In genomic region chr1:162235261-162235780, GRCh38 we compare ENCODE assay signal across 1 cellular context.
TF ChIP-seq lines count a peak whose summit lies in the region.

No MANE protein-coding gene starts in this region.

TF ChIP-seq in HepG2, 621 proteins besides CTCF, POLR2A, EP300 and RAD21 (continued from another document and continues in another):
- TF ChIP-seq SKIL (CRISPR knock-in tag; IDR thresholded peaks at IDR 0.05; ENCODE audit: borderline replicate concordance) (0 out of 2 replicates have a peak, but pooled peaks have one; percentile 30), ZNF143 (CRISPR knock-in tag; IDR thresholded peaks at IDR 0.05) (no peak; the same call in 1 of the 2 replicates), GLI4 (CRISPR knock-in tag; IDR thresholded peaks at IDR 0.05; ENCODE audit: borderline replicate concordance) (no peak), RAD51 (IDR thresholded peaks at IDR 0.05; ENCODE audit: borderline replicate concordance) (no peak), ATRX (CRISPR knock-in tag; IDR thresholded peaks at IDR 0.05; ENCODE audit: borderline replicate concordance) (no peak), CHCHD3 (CRISPR knock-in tag; IDR thresholded peaks at IDR 0.05) (no peak), TP53 (CRISPR knock-in tag; conservative IDR thresholded peaks at IDR 0.05) (0 out of 2 replicates have a peak, but pooled peaks have one; percentile 72), HOXD1 (CRISPR knock-in tag; IDR thresholded peaks at IDR 0.05) (no peak; the same call in 1 of the 2 replicates), ATF3 (CRISPR knock-in tag; IDR thresholded peaks at IDR 0.05) (no peak), ISX (CRISPR knock-in tag; conservative IDR thresholded peaks at IDR 0.05) (no peak), PHF21A (CRISPR knock-in tag; IDR thresholded peaks at IDR 0.05) (no peak), BRCA1 (CRISPR knock-in tag; IDR thresholded peaks at IDR 0.05) (0 out of 2 replicates have a peak, but pooled peaks have one; percentile 72), BORCS8-MEF2B (CRISPR knock-in tag; IDR thresholded peaks at IDR 0.05) (no peak), TEAD2 (CRISPR knock-in tag; IDR thresholded peaks at IDR 0.05) (no peak), SP5 (CRISPR knock-in tag; IDR thresholded peaks at IDR 0.05; ENCODE audit: borderline replicate concordance, low read depth) (0 out of 2 replicates have a peak, but pooled peaks have one; percentile 14), MIER3 (CRISPR knock-in tag; IDR thresholded peaks at IDR 0.05; ENCODE audit: borderline replicate concordance) (peak; percentile 82; the same call in 1 of the 2 replicates), ZNF24 (IDR thresholded peaks at IDR 0.05) (no peak), MAFF (IDR thresholded peaks at IDR 0.05; ENCODE audit: low read depth, low read length) (no peak), AGO1 (IDR thresholded peaks at IDR 0.05; ENCODE audit: low read depth, low read length, poor library complexity, severe bottlenecking) (no peak), TCF7 (IDR thresholded peaks at IDR 0.05; ENCODE audit: low read depth) (no peak; the same call in 1 of the 2 replicates), NR1H2 (CRISPR knock-in tag; IDR thresholded peaks at IDR 0.05; ENCODE audit: borderline replicate concordance, low read depth) (no peak), ZFP91 (CRISPR knock-in tag; IDR thresholded peaks at IDR 0.05; ENCODE audit: borderline replicate concordance) (no peak), LCORL (IDR thresholded peaks at IDR 0.05) (no peak), LCORL (CRISPR knock-in tag; IDR thresholded peaks at IDR 0.05) (peak; percentile 44; the same call in 1 of the 2 replicates), PCBP1 (IDR thresholded peaks at IDR 0.05; ENCODE audit: borderline replicate concordance, low read depth, low read length) (no peak), ZNF263 (CRISPR knock-in tag; IDR thresholded peaks at IDR 0.05) (peak; percentile 56; the same call in 1 of the 2 replicates), ZNF841 (CRISPR knock-in tag; IDR thresholded peaks at IDR 0.05; ENCODE audit: borderline replicate concordance) (no peak), HINFP (CRISPR knock-in tag; IDR thresholded peaks at IDR 0.05; ENCODE audit: low read depth) (no peak), ZBTB42 (CRISPR knock-in tag; IDR thresholded peaks at IDR 0.05) (no peak), TGIF2 (CRISPR knock-in tag; IDR thresholded peaks at IDR 0.05) (peak; percentile 90; the same call in 1 of the 2 replicates), KLF9 (CRISPR knock-in tag; IDR thresholded peaks at IDR 0.05; ENCODE audit: low read depth) (no peak), ZNF616 (CRISPR knock-in tag; IDR thresholded peaks at IDR 0.05; ENCODE audit: low read depth) (no peak), ZBTB33 (CRISPR knock-in tag; IDR thresholded peaks at IDR 0.05) (peak; percentile 88), PHF5A (CRISPR knock-in tag; IDR thresholded peaks at IDR 0.05; ENCODE audit: low read depth, unreplicated experiment) (no peak), CC2D1A (CRISPR knock-in tag; IDR thresholded peaks at IDR 0.05) (no peak), MEF2D (CRISPR knock-in tag; IDR thresholded peaks at IDR 0.05) (0 out of 2 replicates have a peak, but pooled peaks have one; percentile 25), BCL6 (CRISPR knock-in tag; IDR thresholded peaks at IDR 0.05) (peak; percentile 91), SATB2 (CRISPR knock-in tag; IDR thresholded peaks at IDR 0.05) (no peak), ZNF484 (CRISPR knock-in tag; IDR thresholded peaks at IDR 0.05; ENCODE audit: borderline replicate concordance, low read depth) (no peak), ELF4 (CRISPR knock-in tag; IDR thresholded peaks at IDR 0.05; ENCODE audit: borderline replicate concordance) (no peak)
- TF ChIP-seq, protein P1, sequence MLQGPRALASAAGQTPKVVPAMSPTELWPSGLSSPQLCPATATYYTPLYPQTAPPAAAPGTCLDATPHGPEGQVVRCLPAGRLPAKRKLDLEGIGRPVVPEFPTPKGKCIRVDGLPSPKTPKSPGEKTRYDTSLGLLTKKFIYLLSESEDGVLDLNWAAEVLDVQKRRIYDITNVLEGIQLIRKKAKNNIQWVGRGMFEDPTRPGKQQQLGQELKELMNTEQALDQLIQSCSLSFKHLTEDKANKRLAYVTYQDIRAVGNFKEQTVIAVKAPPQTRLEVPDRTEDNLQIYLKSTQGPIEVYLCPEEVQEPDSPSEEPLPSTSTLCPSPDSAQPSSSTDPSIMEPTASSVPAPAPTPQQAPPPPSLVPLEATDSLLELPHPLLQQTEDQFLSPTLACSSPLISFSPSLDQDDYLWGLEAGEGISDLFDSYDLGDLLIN (CRISPR knock-in tag; IDR thresholded peaks at IDR 0.05; ENCODE audit: borderline replicate concordance), result no peak
- TF ChIP-seq, protein P2, sequence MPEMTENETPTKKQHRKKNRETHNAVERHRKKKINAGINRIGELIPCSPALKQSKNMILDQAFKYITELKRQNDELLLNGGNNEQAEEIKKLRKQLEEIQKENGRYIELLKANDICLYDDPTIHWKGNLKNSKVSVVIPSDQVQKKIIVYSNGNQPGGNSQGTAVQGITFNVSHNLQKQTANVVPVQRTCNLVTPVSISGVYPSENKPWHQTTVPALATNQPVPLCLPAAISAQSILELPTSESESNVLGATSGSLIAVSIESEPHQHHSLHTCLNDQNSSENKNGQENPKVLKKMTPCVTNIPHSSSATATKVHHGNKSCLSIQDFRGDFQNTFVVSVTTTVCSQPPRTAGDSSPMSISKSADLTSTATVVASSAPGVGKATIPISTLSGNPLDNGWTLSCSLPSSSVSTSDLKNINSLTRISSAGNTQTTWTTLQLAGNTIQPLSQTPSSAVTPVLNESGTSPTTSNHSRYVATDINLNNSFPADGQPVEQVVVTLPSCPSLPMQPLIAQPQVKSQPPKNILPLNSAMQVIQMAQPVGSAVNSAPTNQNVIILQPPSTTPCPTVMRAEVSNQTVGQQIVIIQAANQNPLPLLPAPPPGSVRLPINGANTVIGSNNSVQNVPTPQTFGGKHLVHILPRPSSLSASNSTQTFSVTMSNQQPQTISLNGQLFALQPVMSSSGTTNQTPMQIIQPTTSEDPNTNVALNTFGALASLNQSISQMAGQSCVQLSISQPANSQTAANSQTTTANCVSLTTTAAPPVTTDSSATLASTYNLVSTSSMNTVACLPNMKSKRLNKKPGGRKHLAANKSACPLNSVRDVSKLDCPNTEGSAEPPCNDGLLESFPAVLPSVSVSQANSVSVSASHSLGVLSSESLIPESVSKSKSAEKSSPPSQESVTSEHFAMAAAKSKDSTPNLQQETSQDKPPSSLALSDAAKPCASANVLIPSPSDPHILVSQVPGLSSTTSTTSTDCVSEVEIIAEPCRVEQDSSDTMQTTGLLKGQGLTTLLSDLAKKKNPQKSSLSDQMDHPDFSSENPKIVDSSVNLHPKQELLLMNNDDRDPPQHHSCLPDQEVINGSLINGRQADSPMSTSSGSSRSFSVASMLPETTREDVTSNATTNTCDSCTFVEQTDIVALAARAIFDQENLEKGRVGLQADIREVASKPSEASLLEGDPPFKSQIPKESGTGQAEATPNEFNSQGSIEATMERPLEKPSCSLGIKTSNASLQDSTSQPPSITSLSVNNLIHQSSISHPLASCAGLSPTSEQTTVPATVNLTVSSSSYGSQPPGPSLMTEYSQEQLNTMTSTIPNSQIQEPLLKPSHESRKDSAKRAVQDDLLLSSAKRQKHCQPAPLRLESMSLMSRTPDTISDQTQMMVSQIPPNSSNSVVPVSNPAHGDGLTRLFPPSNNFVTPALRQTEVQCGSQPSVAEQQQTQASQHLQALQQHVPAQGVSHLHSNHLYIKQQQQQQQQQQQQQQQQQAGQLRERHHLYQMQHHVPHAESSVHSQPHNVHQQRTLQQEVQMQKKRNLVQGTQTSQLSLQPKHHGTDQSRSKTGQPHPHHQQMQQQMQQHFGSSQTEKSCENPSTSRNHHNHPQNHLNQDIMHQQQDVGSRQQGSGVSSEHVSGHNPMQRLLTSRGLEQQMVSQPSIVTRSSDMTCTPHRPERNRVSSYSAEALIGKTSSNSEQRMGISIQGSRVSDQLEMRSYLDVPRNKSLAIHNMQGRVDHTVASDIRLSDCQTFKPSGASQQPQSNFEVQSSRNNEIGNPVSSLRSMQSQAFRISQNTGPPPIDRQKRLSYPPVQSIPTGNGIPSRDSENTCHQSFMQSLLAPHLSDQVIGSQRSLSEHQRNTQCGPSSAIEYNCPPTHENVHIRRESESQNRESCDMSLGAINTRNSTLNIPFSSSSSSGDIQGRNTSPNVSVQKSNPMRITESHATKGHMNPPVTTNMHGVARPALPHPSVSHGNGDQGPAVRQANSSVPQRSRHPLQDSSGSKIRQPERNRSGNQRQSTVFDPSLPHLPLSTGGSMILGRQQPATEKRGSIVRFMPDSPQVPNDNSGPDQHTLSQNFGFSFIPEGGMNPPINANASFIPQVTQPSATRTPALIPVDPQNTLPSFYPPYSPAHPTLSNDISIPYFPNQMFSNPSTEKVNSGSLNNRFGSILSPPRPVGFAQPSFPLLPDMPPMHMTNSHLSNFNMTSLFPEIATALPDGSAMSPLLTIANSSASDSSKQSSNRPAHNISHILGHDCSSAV (CRISPR knock-in tag; IDR thresholded peaks at IDR 0.05; ENCODE audit: borderline replicate concordance), result no peak
- TF ChIP-seq, protein P3, sequence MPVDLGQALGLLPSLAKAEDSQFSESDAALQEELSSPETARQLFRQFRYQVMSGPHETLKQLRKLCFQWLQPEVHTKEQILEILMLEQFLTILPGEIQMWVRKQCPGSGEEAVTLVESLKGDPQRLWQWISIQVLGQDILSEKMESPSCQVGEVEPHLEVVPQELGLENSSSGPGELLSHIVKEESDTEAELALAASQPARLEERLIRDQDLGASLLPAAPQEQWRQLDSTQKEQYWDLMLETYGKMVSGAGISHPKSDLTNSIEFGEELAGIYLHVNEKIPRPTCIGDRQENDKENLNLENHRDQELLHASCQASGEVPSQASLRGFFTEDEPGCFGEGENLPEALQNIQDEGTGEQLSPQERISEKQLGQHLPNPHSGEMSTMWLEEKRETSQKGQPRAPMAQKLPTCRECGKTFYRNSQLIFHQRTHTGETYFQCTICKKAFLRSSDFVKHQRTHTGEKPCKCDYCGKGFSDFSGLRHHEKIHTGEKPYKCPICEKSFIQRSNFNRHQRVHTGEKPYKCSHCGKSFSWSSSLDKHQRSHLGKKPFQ (CRISPR knock-in tag; IDR thresholded peaks at IDR 0.05; ENCODE audit: insufficient replicate concordance), result no peak
- TF ChIP-seq, protein P4, sequence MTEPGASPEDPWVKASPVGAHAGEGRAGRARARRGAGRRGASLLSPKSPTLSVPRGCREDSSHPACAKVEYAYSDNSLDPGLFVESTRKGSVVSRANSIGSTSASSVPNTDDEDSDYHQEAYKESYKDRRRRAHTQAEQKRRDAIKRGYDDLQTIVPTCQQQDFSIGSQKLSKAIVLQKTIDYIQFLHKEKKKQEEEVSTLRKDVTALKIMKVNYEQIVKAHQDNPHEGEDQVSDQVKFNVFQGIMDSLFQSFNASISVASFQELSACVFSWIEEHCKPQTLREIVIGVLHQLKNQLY (CRISPR knock-in tag; IDR thresholded peaks at IDR 0.05), result no peak
- TF ChIP-seq, protein P5, sequence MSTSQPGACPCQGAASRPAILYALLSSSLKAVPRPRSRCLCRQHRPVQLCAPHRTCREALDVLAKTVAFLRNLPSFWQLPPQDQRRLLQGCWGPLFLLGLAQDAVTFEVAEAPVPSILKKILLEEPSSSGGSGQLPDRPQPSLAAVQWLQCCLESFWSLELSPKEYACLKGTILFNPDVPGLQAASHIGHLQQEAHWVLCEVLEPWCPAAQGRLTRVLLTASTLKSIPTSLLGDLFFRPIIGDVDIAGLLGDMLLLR (CRISPR knock-in tag; IDR thresholded peaks at IDR 0.05), result no peak
